1 cellular context compared by ENCODE assay signal in genomic region chr1:33256701-33257387, GRCh38.
TF ChIP-seq lines count a peak whose summit lies in the region.

No MANE protein-coding gene starts in this region.

TF ChIP-seq in HepG2, 621 proteins besides CTCF, POLR2A, EP300 and RAD21 (continued from another document and continues in another):
- TF ChIP-seq AKNA (CRISPR knock-in tag; IDR thresholded peaks at IDR 0.05; ENCODE audit: borderline replicate concordance) (no peak), FIP1L1 (IDR thresholded peaks at IDR 0.05; ENCODE audit: borderline replicate concordance, insufficient read depth, low read depth, low read length) (no peak), KDM2A (CRISPR knock-in tag; IDR thresholded peaks at IDR 0.05; ENCODE audit: borderline replicate concordance, low read depth) (peak; percentile 66), FOXP4 (CRISPR knock-in tag; IDR thresholded peaks at IDR 0.05) (peak; percentile 74), POLR2AphosphoS5 (IDR thresholded peaks at IDR 0.05; ENCODE audit: low read depth, low read length) (peak; percentile 42), ATM (IDR thresholded peaks at IDR 0.05; ENCODE audit: borderline replicate concordance) (no peak), PITX1 (CRISPR knock-in tag; IDR thresholded peaks at IDR 0.05) (peak; percentile 66), PBX2 (CRISPR knock-in tag; IDR thresholded peaks at IDR 0.05) (no peak), CENPT (CRISPR knock-in tag; IDR thresholded peaks at IDR 0.05; ENCODE audit: low read depth) (no peak), CEBPB (IDR thresholded peaks at IDR 0.05; ENCODE audit: borderline replicate concordance, low read depth, low read length) (peak; percentile 73), ARID5B (CRISPR knock-in tag; IDR thresholded peaks at IDR 0.05) (peak; percentile 47; the same call in 1 of the 2 replicates), ZBTB25 (CRISPR knock-in tag; IDR thresholded peaks at IDR 0.05) (peak; percentile 95), ZNF605 (CRISPR knock-in tag; IDR thresholded peaks at IDR 0.05) (0 out of 2 replicates have a peak, but pooled peaks have one; percentile 32), HDAC6 (IDR thresholded peaks at IDR 0.05; ENCODE audit: low read depth, low read length) (no peak), SNRNP70 (IDR thresholded peaks at IDR 0.05; ENCODE audit: low read depth, low read length) (no peak), SRSF1 (optimal IDR thresholded peaks at IDR 0.05; ENCODE audit: low read depth, low read length) (peak; percentile 57), GRHL1 (CRISPR knock-in tag; conservative IDR thresholded peaks at IDR 0.05) (no peak), ZNF441 (CRISPR knock-in tag; IDR thresholded peaks at IDR 0.05; ENCODE audit: borderline replicate concordance) (peak; percentile 99), RCOR2 (CRISPR knock-in tag; IDR thresholded peaks at IDR 0.05) (no peak), TFDP2 (CRISPR knock-in tag; IDR thresholded peaks at IDR 0.05) (peak; percentile 23; the same call in 1 of the 2 replicates), ZNF646 (CRISPR knock-in tag; IDR thresholded peaks at IDR 0.05) (0 out of 2 replicates have a peak, but pooled peaks have one; percentile 50), YEATS4 (CRISPR knock-in tag; IDR thresholded peaks at IDR 0.05; ENCODE audit: borderline replicate concordance) (0 out of 2 replicates have a peak, but pooled peaks have one; percentile 18), ATF7-NPFF (CRISPR knock-in tag; IDR thresholded peaks at IDR 0.05; ENCODE audit: low read depth) (peak; percentile 37; the same call in 1 of the 2 replicates), SOX13 (IDR thresholded peaks at IDR 0.05) (peak; percentile 51; the same call in 1 of the 2 replicates), SOX13 (CRISPR knock-in tag; conservative IDR thresholded peaks at IDR 0.05 in 1 of 2, IDR thresholded peaks at IDR 0.05 in 1 of 2) (peak in 1 of 2 experiments; percentile 32; a peak in 1 of 4 replicates), ARHGAP35 (CRISPR knock-in tag; IDR thresholded peaks at IDR 0.05; ENCODE audit: borderline replicate concordance) (no peak), U2AF1 (optimal IDR thresholded peaks at IDR 0.05; ENCODE audit: low read depth, low read length) (peak; percentile 57)
